Comparison of ENCODE assay signal across 1 cellular context in the genomic region with DNA sequence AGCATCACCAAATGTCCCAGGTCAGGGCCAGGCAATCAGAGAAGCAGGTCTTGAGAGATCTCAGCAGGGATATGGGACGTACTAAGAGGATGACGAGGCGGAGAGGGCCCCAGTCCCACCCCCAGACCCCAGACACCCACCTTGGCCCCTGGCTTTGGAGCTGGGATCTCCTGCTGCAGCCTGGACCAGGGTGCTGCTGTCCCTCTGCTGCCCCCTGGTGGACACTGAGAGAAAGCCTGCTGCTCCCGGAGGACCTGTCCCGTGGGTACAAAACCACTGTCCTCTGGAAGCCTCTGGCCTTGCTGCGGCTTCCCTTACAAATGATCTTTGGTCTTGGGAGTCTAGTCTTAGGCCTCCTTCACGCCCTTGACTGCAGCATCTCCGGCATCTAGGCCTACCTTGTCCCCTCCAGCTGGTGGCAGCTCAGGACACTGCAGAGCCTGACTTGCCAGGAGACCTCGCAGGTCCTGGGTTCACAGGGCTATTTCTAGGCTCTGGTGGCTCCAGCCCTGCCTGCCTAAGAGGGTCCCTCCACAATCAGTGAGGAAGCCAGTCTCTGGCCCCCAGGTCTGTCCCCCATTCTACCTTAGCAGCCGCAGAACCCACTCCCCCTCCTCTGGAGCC.
TF ChIP-seq lines count a peak whose summit lies in the region.

No MANE protein-coding gene starts in this region.

TF ChIP-seq in IMR-90, 13 proteins besides CTCF, POLR2A, EP300 and RAD21 (continued from another document):
- TF ChIP-seq, protein P1, sequence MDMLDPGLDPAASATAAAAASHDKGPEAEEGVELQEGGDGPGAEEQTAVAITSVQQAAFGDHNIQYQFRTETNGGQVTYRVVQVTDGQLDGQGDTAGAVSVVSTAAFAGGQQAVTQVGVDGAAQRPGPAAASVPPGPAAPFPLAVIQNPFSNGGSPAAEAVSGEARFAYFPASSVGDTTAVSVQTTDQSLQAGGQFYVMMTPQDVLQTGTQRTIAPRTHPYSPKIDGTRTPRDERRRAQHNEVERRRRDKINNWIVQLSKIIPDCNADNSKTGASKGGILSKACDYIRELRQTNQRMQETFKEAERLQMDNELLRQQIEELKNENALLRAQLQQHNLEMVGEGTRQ (IDR thresholded peaks at IDR 0.05; ENCODE audit: low read depth, low read length) = no peak
- TF ChIP-seq RCOR1 (IDR thresholded peaks at IDR 0.05; ENCODE audit: insufficient replicate concordance, low read length) = no peak
